ENCODE assay signal across 1 cellular context in genomic region chr12:49061157-49061650, GRCh38.
TF ChIP-seq lines count a peak whose summit lies in the region.

No MANE protein-coding gene starts in this region.

TF ChIP-seq in WTC11, 78 proteins besides CTCF, POLR2A, EP300 and RAD21 (continued from another document):
- TF ChIP-seq TCF7 (CRISPR knock-in tag; IDR thresholded peaks at IDR 0.05; ENCODE audit: low read depth): no peak
- no peak for TF ChIP-seq MLX (CRISPR knock-in tag; IDR thresholded peaks at IDR 0.05)
- TF ChIP-seq GTF2I (CRISPR knock-in tag; conservative IDR thresholded peaks at IDR 0.05): no peak
- no peak for TF ChIP-seq ZNF263 (CRISPR knock-in tag; IDR thresholded peaks at IDR 0.05; ENCODE audit: low read depth)
- no peak for TF ChIP-seq MYBL2 (CRISPR knock-in tag; IDR thresholded peaks at IDR 0.05)
- no peak for TF ChIP-seq ATF3 (CRISPR knock-in tag; conservative IDR thresholded peaks at IDR 0.05)
- no peak for TF ChIP-seq SMAD3 (CRISPR knock-in tag; IDR thresholded peaks at IDR 0.05; ENCODE audit: borderline replicate concordance)
- no peak for TF ChIP-seq STAT6 (CRISPR knock-in tag; conservative IDR thresholded peaks at IDR 0.05; ENCODE audit: low read depth)
- no peak for TF ChIP-seq HMGA2 (CRISPR knock-in tag; IDR thresholded peaks at IDR 0.05)
- no peak for TF ChIP-seq SMAD4 (CRISPR knock-in tag; IDR thresholded peaks at IDR 0.05)
- no peak for TF ChIP-seq FOXP1 (CRISPR knock-in tag; IDR thresholded peaks at IDR 0.05; ENCODE audit: borderline replicate concordance)
